In the genomic region with DNA sequence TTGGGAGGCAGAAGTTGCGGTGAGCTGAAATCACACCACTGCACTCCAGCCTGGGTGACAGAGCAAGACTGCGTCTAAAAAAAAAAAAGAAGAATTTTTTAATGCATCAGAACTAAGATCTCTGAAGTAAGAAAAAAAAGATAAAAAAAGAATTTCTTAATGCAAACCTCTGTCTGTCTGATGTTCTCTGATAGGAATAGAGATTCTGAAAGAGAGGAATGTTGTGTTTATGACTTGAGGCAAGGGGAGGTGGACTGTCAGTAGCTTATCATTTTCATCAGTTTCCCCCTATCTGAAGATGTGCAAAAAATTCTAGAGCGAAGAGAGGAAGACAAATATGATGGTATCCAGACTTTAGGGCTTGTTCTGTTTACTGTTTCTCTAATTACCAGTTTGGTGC, we compare ENCODE assay signal across 9 cellular contexts.
"Had no signal": no experiment of that assay in that cellular context is flagged by ENCODE, and none has a peak within 500 bp of the region (broad histone marks: within the 10 kb centered on the region; RNA-seq: fewer than 3 reads in every experiment).

No MANE protein-coding gene starts in this region.

- H3K4me2 ChIP-seq: GM23338 had no signal

- H3K36me3 ChIP-seq: HAP-1 had no signal

- H3K4me1 ChIP-seq: HAP-1 had no signal

- H3K9ac ChIP-seq: GM23248 had no signal

- ATAC-seq: GM23338, HCT116 had no signal

- H3K9me3 ChIP-seq: HAP-1 had no signal

- H3K4me3 ChIP-seq: GM23248, GM23338, HAP-1 had no signal

- H3K27ac ChIP-seq: GM23248 had no signal

- DNase-seq: GM23248, GOT3, H7, H9, HCEC 1CT, HFFc6 had no signal

- H2AFZ ChIP-seq: GM23248, GM23338 had no signal
